Comparison of ENCODE assay signal across 8 cellular contexts in the genomic region with DNA sequence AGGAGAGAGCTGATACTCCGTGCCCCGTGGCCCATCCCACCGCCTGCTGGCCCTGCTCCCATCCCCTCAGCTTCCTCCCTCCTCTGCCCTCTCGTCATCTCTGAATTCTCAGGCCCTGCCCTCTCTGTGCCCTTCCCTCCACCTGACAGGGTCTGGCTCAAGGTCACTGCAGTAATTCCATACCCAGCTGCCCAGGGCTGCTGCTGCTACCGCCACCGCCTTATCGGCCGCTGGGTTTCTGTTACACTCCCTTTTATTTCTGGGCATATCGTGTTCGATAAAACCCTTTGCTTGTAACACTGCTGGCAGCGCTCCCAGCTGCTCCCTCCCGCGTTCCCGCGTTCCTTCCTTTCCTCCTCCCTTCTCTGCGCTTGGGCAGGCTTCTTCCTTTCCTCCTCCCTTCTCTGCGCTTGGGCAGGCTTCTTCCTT. TPM values are rescaled to one million over a fixed set of nuclear protein-coding genes. Genes with fewer than 3 reads are reported as not detected.
DNase-seq lines count a peak whose midpoint lies in the region; ATAC-seq and TF ChIP-seq lines count a peak whose summit lies in the region.

No MANE protein-coding gene starts in this region.

- no peaks in the 10 kb centered on the region for H3K36me3 ChIP-seq in mucosa of descending colon (ENCODE audit: low read depth)

- H3K27me3 Mint-ChIP-seq in chondrocyte (ENCODE audit: low read depth), result peaks cover 34% of the 10 kb centered on the region

- H3K27ac Mint-ChIP-seq in chondrocyte (ENCODE audit: unreplicated experiment), result no peak overlapping the region

- H3K4me3 ChIP-seq in dorsolateral prefrontal cortex (peak overlapping the region in 52 of 59 donors; percentile 14 to 60 (median 38)), mucosa of descending colon (peak overlapping the region; percentile 38)

- H3K4me1 Mint-ChIP-seq in chondrocyte (ENCODE audit: low read depth), result peaks cover 14% of the 10 kb centered on the region

- H3K9me3 ChIP-seq in mucosa of descending colon, result no peaks in the 10 kb centered on the region

- peaks cover 0 to 47% (median 16%) of the 10 kb centered on the region in 45 donors for H3K27me3 ChIP-seq in dorsolateral prefrontal cortex

- DNase-seq in AG20443 (ENCODE audit: low spot score), result peak; percentile 56
- DNase-seq in NCI-H146 treated with DMSO at 0.1 percent for 48 hours (lab: John Stamatoyannopoulos, UW; ENCODE audit: unreplicated experiment), result peak; percentile 29
- peak in 7 of 10 donors; percentile 44 to 82 (median 50) for DNase-seq in dorsolateral prefrontal cortex
- peak; percentile 83 to 86 (median 84) for DNase-seq in mucosa of descending colon
- no peak for DNase-seq in chondrocyte (ENCODE audit: low spot score)
- DNase-seq in activated CD8-positive, alpha-beta memory T cell treated with anti-CD3 and anti-CD28 coated beads for 24 hours, result no peak
- DNase-seq in AG08395 (ENCODE audit: low spot score), result no peak

- H3K36me3 Mint-ChIP-seq in chondrocyte (ENCODE audit: low read depth), result no peaks in the 10 kb centered on the region

- H3K4me1 ChIP-seq in mucosa of descending colon (ENCODE audit: low read depth), result peaks cover 32% of the 10 kb centered on the region

- no peak overlapping the region for H3K4me3 Mint-ChIP-seq in chondrocyte (ENCODE audit: unreplicated experiment)

- intact Hi-C loops in dorsolateral prefrontal cortex (cut with DNase I) (loop anchor here in 1 of 2 donors (2.0 kb wide), 1 partner anchor 55 kb away; a partner anchor contains a TSS), mucosa of descending colon (cut with DNase I, micrococcal nuclease) (no loop called here)

- H3K27ac ChIP-seq in dorsolateral prefrontal cortex, result peak overlapping the region in 25 of 59 donors; percentile 2 to 78 (median 52)

- ATAC-seq in mucosa of descending colon (peak; percentile 75), GM21390 (IDR thresholded peaks at IDR 0.05; ENCODE audit: unreplicated experiment) (no peak)

- no peaks in the 10 kb centered on the region for H3K9me3 Mint-ChIP-seq in chondrocyte (ENCODE audit: low read depth)

- TF ChIP-seq CTCF in dorsolateral prefrontal cortex (IDR thresholded peaks at IDR 0.05 in 54 of 56, conservative IDR thresholded peaks at IDR 0.05 in 2 of 56; ENCODE audit: low read depth in 1 of 56, partially characterized antibody in 56 of 56), result no peak
- no peak for TF ChIP-seq CTCF in mucosa of descending colon (IDR thresholded peaks at IDR 0.05)
- no peak for TF ChIP-seq CTCF in chondrocyte (IDR thresholded peaks at IDR 0.05)

RNA-seq across cellular contexts. Expression of a gene that starts 1.2 kb away (rescaled TPM):
- 10 to 100 TPM in 63 of 120 experiments, 1 to 10 TPM in 56, under 1 TPM in 1; 0.81 to 24.4 (median 10.4) TPM for total RNA-seq in dorsolateral prefrontal cortex
- total RNA-seq in mucosa of descending colon, result 10 to 100 TPM; 16.2 to 40.0 (median 27.4) TPM
- total RNA-seq in chondrocyte, result not detected in 3 replicates

RNA-seq across cellular contexts. Expression of a gene that starts 13.2 kb away (rescaled TPM):
- 10 to 100 TPM; 29.4 to 85.3 (median 53.1) TPM for total RNA-seq in dorsolateral prefrontal cortex
- 10 to 100 TPM; 54.3 to 95.3 (median 65.4) TPM for total RNA-seq in mucosa of descending colon
- 51.0 to 60.1 TPM (median 51.8 TPM) in 3 replicates for total RNA-seq in chondrocyte

RNA-seq across cellular contexts. Expression of a gene that starts 25.5 kb away (rescaled TPM):
- total RNA-seq in dorsolateral prefrontal cortex, result 10 to 100 TPM in 9 of 120 experiments, 1 to 10 TPM in 111; 1.7 to 14.6 (median 5.8) TPM
- 1 to 10 TPM; 1.6 to 3.4 (median 2.4) TPM for total RNA-seq in mucosa of descending colon
- 0.99 to 1.2 TPM (median 1.00 TPM) in 3 replicates for total RNA-seq in chondrocyte

RNA-seq across cellular contexts. Expression of a gene that starts 26.8 kb away (rescaled TPM):
- total RNA-seq in dorsolateral prefrontal cortex (10 to 100 TPM in 118 of 120 experiments, 1 to 10 TPM in 2; 6.8 to 38.4 (median 21.8) TPM), mucosa of descending colon (under 1 TPM; 0.07 to 0.32 (median 0.12) TPM), chondrocyte (0.05 to 0.41 TPM (median 0.10 TPM) in 3 replicates)

RNA-seq across cellular contexts. Expression of a gene that starts 55.1 kb away (rescaled TPM):
- total RNA-seq in dorsolateral prefrontal cortex (10 to 100 TPM; 32.2 to 82.5 (median 54.8) TPM), mucosa of descending colon (10 to 100 TPM; 35.9 to 38.2 (median 37.7) TPM), chondrocyte (28.6 to 33.4 TPM (median 29.8 TPM) in 3 replicates)

Comparison
In these comparisons a context has a peak if more than half of its experiments do, and no peak if none do; other contexts are left out.
1. DNase-seq: peak in AG20443 (single experiment), NCI-H146 treated with DMSO at 0.1 percent for 48 hours (single experiment), dorsolateral prefrontal cortex (7 of 10) and mucosa of descending colon (3 of 3); none in chondrocyte (single experiment), activated CD8-positive, alpha-beta memory T cell treated with anti-CD3 and anti-CD28 coated beads for 24 hours (single experiment) and AG08395 (single experiment).